In genomic region chrX:53055244-53055849, GRCh38 we compare ENCODE assay signal across 19 cellular contexts. TPM values are rescaled to one million over a fixed set of nuclear protein-coding genes. Genes with fewer than 3 reads are reported as not detected.
DNase-seq lines count a peak whose midpoint lies in the region; ATAC-seq, FAIRE-seq and TF ChIP-seq lines count a peak whose summit lies in the region.
"Had no signal": no experiment of that assay in that cellular context is flagged by ENCODE, and none has a peak within 500 bp of the region (broad histone marks: within the 10 kb centered on the region; RNA-seq: fewer than 3 reads in every experiment).

No MANE protein-coding gene starts in this region.

- DNase-seq in IMR-90, result no peak
- DNase-seq in H1 (ENCODE audit: low read depth in 1 of 2, low spot score in 2 of 2), result no peak
- DNase-seq in urothelium cell line (ENCODE audit: low spot score), result no peak
- DNase-seq in heart left ventricle, result no peak
- DNase-seq in AG08395 (ENCODE audit: low spot score), result no peak
- DNase-seq: Caco-2; CD4-positive, CD25-positive, alpha-beta regulatory T cell; CD8-positive, alpha-beta T cell; DMS153; DND-41; GM23248; H9 had no signal

- in situ Hi-C loops in IMR-90 (cut with MboI; ENCODE audit: low sequenced_read_pairs), result no loop called here

- H3K56ac ChIP-seq in IMR-90 (ENCODE audit: extremely low read depth, insufficient read depth, low read length) (no peak overlapping the region), H1 (replicated peaks; ENCODE audit: insufficient read length, low read depth, low read length) (peak overlapping the region; percentile 30)

- H3K9me3 ChIP-seq in IMR-90 (ENCODE audit: control insufficient read depth, insufficient read depth, low read length) (no peaks in the 10 kb centered on the region), H1 (ENCODE audit: insufficient read depth in 2 of 2, low read depth in 1 of 2, low read length in 1 of 2) (no peaks in the 10 kb centered on the region), heart left ventricle (no peaks in the 10 kb centered on the region)
- H3K9me3 ChIP-seq: BLaER1, Caco-2 had no signal

- POLR2A ChIA-PET in IMR-90 (lab: Charles Lee; ENCODE audit: unreplicated experiment), result no interaction called here
- POLR2A ChIA-PET in H1 (lab: Charles Lee; ENCODE audit: partially characterized antibody), result no interaction called here

- no TSS peak for BruUV-seq in IMR-90 (replicated peaks; lab: Mats Ljungman, UMichigan)

- H2AFZ ChIP-seq in IMR-90 (replicated peaks; ENCODE audit: low read length, poor library complexity), result no peak overlapping the region
- no peak overlapping the region for H2AFZ ChIP-seq in H1 (ENCODE audit: low read length)
- H2AFZ ChIP-seq: GM23248 had no signal

- H3K4me3 ChIP-seq in IMR-90 (ENCODE audit: insufficient read depth, low read depth, low read length) (no peak overlapping the region), H1 (ENCODE audit: extremely low read depth in 1 of 4, insufficient read depth in 2 of 4, low read depth in 3 of 4, low read length in 4 of 4) (no peak overlapping the region), heart left ventricle (no peak overlapping the region)
- H3K4me3 ChIP-seq: BLaER1, GM23248 had no signal

- H3K23ac ChIP-seq in IMR-90 (ENCODE audit: low read depth, low read length) (no peak overlapping the region), H1 (ENCODE audit: insufficient read length) (no peak overlapping the region)

- no peak overlapping the region for H2BK12ac ChIP-seq in H1 (ENCODE audit: low read depth, low read length)

- CTCF ChIA-PET in IMR-90 (lab: Yijun Ruan, JAX) (no interaction called here), H1 (lab: Charles Lee; ENCODE audit: partially characterized antibody) (interaction anchor here (0.7 kb wide), 1 partner anchor 47 kb away, joined by 3 read pairs; no protein-coding TSS in a partner anchor)

- H3K23me2 ChIP-seq in H1 (ENCODE audit: low read depth, low read length), result peaks cover 11% of the 10 kb centered on the region; the same call in 1 of the 2 replicates

- H3K36me3 ChIP-seq in IMR-90 (ENCODE audit: control insufficient read depth, insufficient read depth, low read length) (no peaks in the 10 kb centered on the region), H1 (ENCODE audit: control insufficient read depth in 2 of 4, insufficient read depth in 4 of 4, low read length in 3 of 4) (no peaks in the 10 kb centered on the region), heart left ventricle (no peaks in the 10 kb centered on the region)
- H3K36me3 ChIP-seq: BLaER1 had no signal

- H3K79me2 ChIP-seq in H1 (ENCODE audit: control insufficient read depth in 1 of 2, insufficient read depth in 2 of 2, low read length in 2 of 2), result peaks cover 0 to 26% of the 10 kb centered on the region in 2 experiments; a peak in 3 of 4 replicates

- WGBS in IMR-90 (ENCODE audit: extremely low coverage in 2 of 2, insufficient read length in 1 of 2), 2 experiments, result 74 to 100% methylated on average over 1 to 6 of the region's 6 CpGs
- WGBS in H1 (ENCODE audit: extremely low coverage in 1 of 2, insufficient coverage in 1 of 2, insufficient read length in 1 of 2, insufficient replicate concordance in 2 of 2, low coverage in 1 of 2, low lambda C conversion rate in 2 of 2, missing lambda C conversion rate in 1 of 2), 2 experiments, result 87% methylated on average over 6 of the region's 6 CpGs; no CpG with 5 or more reads in 1 of the 2 experiments
- WGBS in heart left ventricle, 4 donors, result 74 to 92% (median 84%) methylated on average over 6 of the region's 6 CpGs

- H3K4ac ChIP-seq in IMR-90 (ENCODE audit: low read depth, low read length), result no peak overlapping the region
- H3K4ac ChIP-seq in H1 (replicated peaks; ENCODE audit: insufficient read length, low read depth, low read length), result no peak overlapping the region

- H3K27me3 ChIP-seq in IMR-90 (ENCODE audit: control insufficient read depth, insufficient read depth, low read length) (peaks cover 3% of the 10 kb centered on the region), H1 (replicated peaks in 1 of 4; ENCODE audit: control insufficient read depth in 3 of 4, extremely low read depth in 1 of 4, insufficient read depth in 3 of 4, low read length in 3 of 4) (no peaks in the 10 kb centered on the region), heart left ventricle (peaks cover 0 to 5% (median 0%) of the 10 kb centered on the region in 9 donors)
- H3K27me3 ChIP-seq: BLaER1 had no signal

- H4K8ac ChIP-seq in IMR-90 (ENCODE audit: low read depth in 2 of 2, low read length in 2 of 2) (no peak overlapping the region), H1 (ENCODE audit: extremely low read depth, insufficient read depth, low read length) (no peak overlapping the region)

- TF ChIP-seq POLR2A in IMR-90 (IDR thresholded peaks at IDR 0.05; ENCODE audit: low read depth, low read length), result no peak
- no peak for TF ChIP-seq POLR2A in H1 (IDR thresholded peaks at IDR 0.05; ENCODE audit: control extremely low read depth in 1 of 2, low read depth in 2 of 2, low read length in 2 of 2)
- no peak for TF ChIP-seq POLR2A in heart left ventricle (IDR thresholded peaks at IDR 0.05)

- TF ChIP-seq RAD21 in IMR-90 (IDR thresholded peaks at IDR 0.05; ENCODE audit: low read length) (no peak), H1 (IDR thresholded peaks at IDR 0.05 in 1 of 2, conservative IDR thresholded peaks at IDR 0.05 in 1 of 2; ENCODE audit: low read depth in 2 of 2, low read length in 2 of 2) (no peak)

- H3K14ac ChIP-seq in IMR-90 (replicated peaks; ENCODE audit: low read depth, low read length) (no peak overlapping the region), H1 (ENCODE audit: insufficient read length) (no peak overlapping the region)

- H3K4me2 ChIP-seq in IMR-90 (ENCODE audit: low read depth, low read length) (no peak overlapping the region), H1 (ENCODE audit: insufficient read depth in 1 of 2, low read depth in 2 of 2, low read length in 2 of 2) (no peak overlapping the region)
- H3K4me2 ChIP-seq: BLaER1 had no signal

- H2BK5ac ChIP-seq in IMR-90 (ENCODE audit: low read depth, low read length, poor library complexity, severe bottlenecking), result peak overlapping the region; percentile 76
- H2BK5ac ChIP-seq in H1 (ENCODE audit: low read depth, low read length), result no peak overlapping the region

- no peak for TF ChIP-seq CTCF in IMR-90 (conservative IDR thresholded peaks at IDR 0.05; ENCODE audit: low read depth, low read length)
- no peak for TF ChIP-seq CTCF in H1 (IDR thresholded peaks at IDR 0.05; ENCODE audit: control extremely low read depth in 1 of 3, insufficient read depth in 1 of 3, low read depth in 1 of 3, low read length in 3 of 3)
- no peak for TF ChIP-seq CTCF in heart left ventricle (IDR thresholded peaks at IDR 0.05)

- peak overlapping the region; percentile 25 for H2AK9ac ChIP-seq in IMR-90 (replicated peaks; ENCODE audit: low read depth, low read length, poor library complexity)

- ATAC-seq in IMR-90 (ENCODE audit: low read depth) (no peak), heart left ventricle (no peak), HG02571 (IDR thresholded peaks at IDR 0.05; ENCODE audit: unreplicated experiment) (no peak)
- ATAC-seq: CD8-positive, alpha-beta T cell; HCT116 had no signal

- H2AK5ac ChIP-seq in IMR-90 (ENCODE audit: low read depth, low read length) (no peak overlapping the region), H1 (ENCODE audit: low read depth, low read length) (no peak overlapping the region)

- no peak overlapping the region for H2BK20ac ChIP-seq in IMR-90 (ENCODE audit: low read depth, low read length)
- no peak overlapping the region for H2BK20ac ChIP-seq in H1 (ENCODE audit: low read length)

- TF ChIP-seq EP300 in H1 (IDR thresholded peaks at IDR 0.05; ENCODE audit: borderline replicate concordance in 1 of 2, low read depth in 2 of 2, low read length in 2 of 2), result no peak

- no peak overlapping the region for H3K18ac ChIP-seq in IMR-90 (ENCODE audit: low read depth, low read length)
- no peak overlapping the region for H3K18ac ChIP-seq in H1 (ENCODE audit: extremely low read depth, low read length)

- intact Hi-C loops in IMR-90 (cut with micrococcal nuclease) (no loop called here), heart left ventricle (cut with DNase I) (no loop called here)

- peaks cover 6% of the 10 kb centered on the region; the same call in 1 of the 2 replicates for H3K4me1 ChIP-seq in IMR-90 (ENCODE audit: control insufficient read depth, insufficient read depth, low read length)
- peaks cover 0 to 2% (median under 1%) of the 10 kb centered on the region in 4 experiments; a peak in 1 of 7 replicates for H3K4me1 ChIP-seq in H1 (replicated peaks in 1 of 4; ENCODE audit: control insufficient read depth in 3 of 4, insufficient read depth in 4 of 4, low read length in 3 of 4)
- no peaks in the 10 kb centered on the region for H3K4me1 ChIP-seq in heart left ventricle
- H3K4me1 ChIP-seq: Caco-2 had no signal

- H4K5ac ChIP-seq in IMR-90 (ENCODE audit: low read depth, low read length) (no peak overlapping the region), H1 (ENCODE audit: insufficient read length, low read depth, low read length) (no peak overlapping the region)

- no peak overlapping the region for H4K91ac ChIP-seq in IMR-90 (ENCODE audit: insufficient read depth, low read depth, low read length)
- H4K91ac ChIP-seq in H1 (replicated peaks; ENCODE audit: insufficient read length, low read length), result no peak overlapping the region

- H2BK120ac ChIP-seq in IMR-90 (ENCODE audit: low read depth, low read length) (no peak overlapping the region), H1 (replicated peaks; ENCODE audit: low read depth, low read length) (no peak overlapping the region)

- FAIRE-seq in H1 (lab: Jason Lieb, UNC) (no peak), urothelium cell line (lab: Jason Lieb, UNC) (peak; percentile 5)
- FAIRE-seq: G401.6, GM19239 had no signal

- H3K79me1 ChIP-seq in IMR-90 (ENCODE audit: low read depth in 1 of 2, low read length in 2 of 2), result peaks cover 12 to 57% of the 10 kb centered on the region in 2 experiments
- peaks cover 3% of the 10 kb centered on the region; the same call in 1 of the 2 replicates for H3K79me1 ChIP-seq in H1 (ENCODE audit: low read depth, low read length)

- H2BK15ac ChIP-seq in IMR-90 (ENCODE audit: low read depth, low read length) (no peak overlapping the region), H1 (ENCODE audit: low read length) (no peak overlapping the region)

- H4K20me1 ChIP-seq in IMR-90 (ENCODE audit: insufficient read depth, low read length), result peaks cover 59% of the 10 kb centered on the region
- peaks cover 0 to 4% of the 10 kb centered on the region in 2 experiments for H4K20me1 ChIP-seq in H1 (replicated peaks in 1 of 2; ENCODE audit: control insufficient read depth in 1 of 2, insufficient read depth in 2 of 2, low read length in 2 of 2)

- H3K27ac ChIP-seq in IMR-90 (ENCODE audit: insufficient read depth, low read length) (no peak overlapping the region), H1 (ENCODE audit: low read depth, low read length) (no peak overlapping the region), heart left ventricle (no peak overlapping the region)
- H3K27ac ChIP-seq: BLaER1, C4-2B, GM23248 had no signal

- H3K9ac ChIP-seq in IMR-90 (ENCODE audit: low read depth, low read length) (no peak overlapping the region), H1 (replicated peaks in 1 of 4; ENCODE audit: extremely low read depth in 1 of 4, low read depth in 3 of 4, low read length in 3 of 4) (no peak overlapping the region)
- H3K9ac ChIP-seq: BLaER1, GM23248 had no signal

- H3K9me1 ChIP-seq in IMR-90 (ENCODE audit: insufficient read depth, low read length), result peaks cover 34% of the 10 kb centered on the region

- dilution Hi-C loops in IMR-90 (cut with HindIII; ENCODE audit: low sequenced_read_pairs, unreplicated experiment), result no loop called here

RNA-seq across cellular contexts. Expression of gene GPR173, which starts 6.8 kb away (rescaled TPM):
- 0.90 and 1.1 TPM in 2 replicates for total RNA-seq in IMR-90 (2012; rRNA removed)
- 5.2 and 6.1 TPM in 2 replicates for polyA plus RNA-seq in IMR-90 (2012; rRNA removed)
- polyA plus RNA-seq in IMR-90 (2012; cell fraction: cytosol; rRNA removed), result 1.8 and 2.6 TPM in 2 replicates
- polyA plus RNA-seq in IMR-90 (2012; cell fraction: nucleus; rRNA removed; ENCODE audit: low replicate concordance), result 46.8 and 69.5 TPM in 2 replicates
- 5.8 and 7.0 TPM in 2 replicates for total RNA-seq in H1 (2021; fragmentation: NEBNext Ultra II Directional; extraction: Animal tissue kit (Norgen Biotek cat#: 25700))
- polyA plus RNA-seq in H1 (2011; rRNA removed), result 11.3 and 14.1 TPM in 2 replicates
- 8.2 TPM for polyA plus RNA-seq in H1 (2011; cell fraction: cytosol; rRNA removed)
- 18.3 TPM for polyA plus RNA-seq in H1 (2011; cell fraction: nucleus; rRNA removed)
- 7.3 to 9.7 TPM (median 8.4 TPM) in 4 replicates for polyA plus RNA-seq in H1 (2012, experiment 1 of 2)
- 4.7 TPM for polyA plus RNA-seq in H1 (2012, experiment 2 of 2)
- 4.0 TPM for polyA plus RNA-seq in H1 (2013, experiment 1 of 2)
- polyA plus RNA-seq in H1 (2013, experiment 2 of 2), result 3.6 TPM
- 8.0 and 8.8 TPM in 2 replicates for polyA minus RNA-seq in H1 (2011; rRNA and poly(A)+ RNA removed)
- 5.8 TPM for polyA minus RNA-seq in H1 (2011; cell fraction: cytosol; rRNA and poly(A)+ RNA removed)
- 5.3 TPM for polyA minus RNA-seq in H1 (2011; cell fraction: nucleus; rRNA and poly(A)+ RNA removed)
- 1 to 10 TPM in 4 of 9 donors, under 1 TPM in 5; 0.32 to 2.6 (median 0.75) TPM for total RNA-seq in heart left ventricle
- under 1 TPM; 0.38 to 0.75 TPM for polyA plus RNA-seq in heart left ventricle
- total RNA-seq: B cell; CD4-positive, CD25-positive, alpha-beta regulatory T cell had no signal
- polyA plus RNA-seq: CD4-positive, CD25-positive, alpha-beta regulatory T cell had no signal

RNA-seq across cellular contexts. Expression of gene TSPYL2, which starts 26.8 kb away (rescaled TPM):
- 19.2 and 20.6 TPM in 2 replicates for total RNA-seq in IMR-90 (2012; rRNA removed)
- polyA plus RNA-seq in IMR-90 (2012; rRNA removed), result 42.6 and 49.7 TPM in 2 replicates
- polyA plus RNA-seq in IMR-90 (2012; cell fraction: cytosol; rRNA removed), result 9.7 and 11.3 TPM in 2 replicates
- 201 and 584 TPM in 2 replicates for polyA plus RNA-seq in IMR-90 (2012; cell fraction: nucleus; rRNA removed; ENCODE audit: low replicate concordance)
- 13.7 and 14.0 TPM in 2 replicates for total RNA-seq in H1 (2021; fragmentation: NEBNext Ultra II Directional; extraction: Animal tissue kit (Norgen Biotek cat#: 25700))
- 13.4 and 13.7 TPM in 2 replicates for polyA plus RNA-seq in H1 (2011; rRNA removed)
- polyA plus RNA-seq in H1 (2011; cell fraction: cytosol; rRNA removed), result 17.8 TPM
- polyA plus RNA-seq in H1 (2011; cell fraction: nucleus; rRNA removed), result 30.1 TPM
- polyA plus RNA-seq in H1 (2012, experiment 1 of 2), result 21.1 to 25.6 TPM (median 24.1 TPM) in 4 replicates
- polyA plus RNA-seq in H1 (2012, experiment 2 of 2), result 5.4 TPM
- polyA plus RNA-seq in H1 (2013, experiment 1 of 2), result 16.7 TPM
- polyA plus RNA-seq in H1 (2013, experiment 2 of 2), result 15.2 TPM
- 7.3 and 9.6 TPM in 2 replicates for polyA minus RNA-seq in H1 (2011; rRNA and poly(A)+ RNA removed)
- polyA minus RNA-seq in H1 (2011; cell fraction: cytosol; rRNA and poly(A)+ RNA removed), result 9.6 TPM
- polyA minus RNA-seq in H1 (2011; cell fraction: nucleus; rRNA and poly(A)+ RNA removed), result 10.6 TPM
- total RNA-seq in heart left ventricle, result 10 to 100 TPM; 17.7 to 72.0 (median 26.2) TPM
- polyA plus RNA-seq in heart left ventricle, result 100 to 1,000 TPM in 1 of 2 donors, 10 to 100 TPM in 1; 29.7 to 167 TPM

RNA-seq across cellular contexts. Expression of gene KANTR, which starts 38.6 kb away (rescaled TPM):
- total RNA-seq in IMR-90 (2012; rRNA removed), result 3.6 and 6.3 TPM in 2 replicates
- polyA plus RNA-seq in IMR-90 (2012; rRNA removed), result 1.3 and 1.6 TPM in 2 replicates
- 0.19 and 0.51 TPM in 2 replicates for polyA plus RNA-seq in IMR-90 (2012; cell fraction: cytosol; rRNA removed)
- polyA plus RNA-seq in IMR-90 (2012; cell fraction: nucleus; rRNA removed; ENCODE audit: low replicate concordance), result 2.3 and 8.6 TPM in 2 replicates
- total RNA-seq in H1 (2021; fragmentation: NEBNext Ultra II Directional; extraction: Animal tissue kit (Norgen Biotek cat#: 25700)), result 7.5 and 9.5 TPM in 2 replicates
- 5.9 and 7.7 TPM in 2 replicates for polyA plus RNA-seq in H1 (2011; rRNA removed)
- 5.2 TPM for polyA plus RNA-seq in H1 (2011; cell fraction: cytosol; rRNA removed)
- polyA plus RNA-seq in H1 (2011; cell fraction: nucleus; rRNA removed), result 40.0 TPM
- polyA plus RNA-seq in H1 (2012, experiment 1 of 2), result 3.5 to 6.6 TPM (median 4.6 TPM) in 4 replicates
- polyA plus RNA-seq in H1 (2012, experiment 2 of 2), result 0.47 TPM
- 5.5 TPM for polyA plus RNA-seq in H1 (2013, experiment 1 of 2)
- 3.5 TPM for polyA plus RNA-seq in H1 (2013, experiment 2 of 2)
- 66.2 and 69.4 TPM in 2 replicates for polyA minus RNA-seq in H1 (2011; rRNA and poly(A)+ RNA removed)
- 15.3 TPM for polyA minus RNA-seq in H1 (2011; cell fraction: cytosol; rRNA and poly(A)+ RNA removed)
- polyA minus RNA-seq in H1 (2011; cell fraction: nucleus; rRNA and poly(A)+ RNA removed), result 96.4 TPM
- 1 to 10 TPM; 2.5 to 9.2 (median 6.4) TPM for total RNA-seq in heart left ventricle
- polyA plus RNA-seq in heart left ventricle, result 1 to 10 TPM; 2.5 to 5.9 TPM
